Comparison of ENCODE assay signal across 37 cellular contexts in the genomic region with DNA sequence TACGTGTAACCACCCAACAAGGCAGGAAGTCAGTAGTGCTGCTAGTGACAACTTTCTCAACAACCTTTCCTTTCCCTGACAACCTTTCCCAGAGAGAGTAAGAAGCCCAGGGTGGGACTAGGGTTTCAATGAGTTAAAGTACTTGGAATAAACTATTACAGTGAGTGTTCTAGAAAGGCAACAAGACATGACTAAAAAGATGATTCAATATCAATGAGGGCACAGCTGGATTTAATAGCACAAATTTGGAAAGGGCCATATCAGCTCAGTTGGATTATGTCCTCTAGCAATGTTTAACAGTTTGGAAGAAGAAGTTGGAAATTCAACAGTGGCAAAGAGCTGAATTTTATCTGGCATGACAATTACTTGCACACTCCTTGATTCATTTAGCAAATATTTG.
"Had no signal": no experiment of that assay in that cellular context is flagged by ENCODE, and none has a peak within 500 bp of the region (broad histone marks: within the 10 kb centered on the region; RNA-seq: fewer than 3 reads in every experiment).

No MANE protein-coding gene starts in this region.

- H3K9me3 Mint-ChIP-seq: activated CD4-positive, alpha-beta T cell treated with anti-CD3 and anti-CD28 coated beads, Interleukin-2, amount 10 ng/mL, durations not matched to agents 7 days and 5 days; activated naive CD4-positive, alpha-beta T cell treated with anti-CD3 and anti-CD28 coated beads, Interleukin-2, amount 10 ng/mL, durations not matched to agents 7 days and 5 days; activated naive CD8-positive, alpha-beta T cell treated with anti-CD3 and anti-CD28 coated beads, Interleukin-2, amount 10 ng/mL, durations not matched to agents 7 days and 5 days; activated T-helper 2 cell treated with anti-CD3 and anti-CD28 coated beads, Interferon-gamma antibody, Interleukin-2, Interleukin-4, amounts not matched to agents 10 μg/mL and 5 μg/mL and 100 μg/mL, durations not matched to agents 14 hours and 24 hours and 36 hours; T-helper 1 cell treated with Interleukin-12 subunit alpha and Interleukin-12 subunit beta and Interleukin-4 antibody, amounts not matched to agents 30 μg/mL and 1 μg/mL, for 36 hours; T-helper 2 cell treated with Interferon-gamma antibody and Interleukin-4, amounts not matched to agents 5 μg/mL and 100 μg/mL, for 36 hours had no signal

- H3K4me3 ChIP-seq: adrenal gland, body of pancreas, breast epithelium had no signal

- H3K36me3 Mint-ChIP-seq: activated CD8-positive, alpha-beta memory T cell treated with anti-CD3 and anti-CD28 coated beads, Interleukin-2, amount 10 ng/mL, durations not matched to agents 7 days and 5 days; activated naive CD4-positive, alpha-beta T cell treated with anti-CD3 and anti-CD28 coated beads, Interleukin-2, amount 10 ng/mL, durations not matched to agents 7 days and 5 days; activated naive CD4-positive, alpha-beta T cell treated with anti-CD3 and anti-CD28 coated beads, Interleukin-2, amount 50 U/mL, for 24 hours; activated naive CD8-positive, alpha-beta T cell; activated naive CD8-positive, alpha-beta T cell treated with anti-CD3 and anti-CD28 coated beads, Interleukin-2, amount 10 ng/mL, durations not matched to agents 7 days and 5 days; WTC11 had no signal

- H3K4me3 Mint-ChIP-seq: activated CD4-positive, alpha-beta memory T cell treated with anti-CD3 and anti-CD28 coated beads, Interleukin-2, amount 10 ng/mL, durations not matched to agents 7 days and 5 days; activated CD4-positive, alpha-beta T cell treated with anti-CD3 and anti-CD28 coated beads for 36 hours; activated CD4-positive, alpha-beta T cell treated with anti-CD3 and anti-CD28 coated beads, Interleukin-2, amount 10 ng/mL, durations not matched to agents 7 days and 5 days; activated CD8-positive, alpha-beta memory T cell treated with anti-CD3 and anti-CD28 coated beads, Interleukin-2, amount 10 ng/mL, durations not matched to agents 7 days and 5 days; activated CD8-positive, alpha-beta T cell treated with anti-CD3 and anti-CD28 coated beads, Interleukin-2, amount 10 ng/mL, durations not matched to agents 7 days and 5 days; activated naive CD4-positive, alpha-beta T cell treated with anti-CD3 and anti-CD28 coated beads, Interleukin-2, amount 10 ng/mL, durations not matched to agents 7 days and 5 days; activated naive CD4-positive, alpha-beta T cell treated with anti-CD3 and anti-CD28 coated beads, Interleukin-2, amount 50 U/mL, for 24 hours; activated naive CD8-positive, alpha-beta T cell; activated naive CD8-positive, alpha-beta T cell treated with anti-CD3 and anti-CD28 coated beads, Interleukin-2, amount 10 ng/mL, durations not matched to agents 7 days and 5 days; activated naive CD8-positive, alpha-beta T cell treated with anti-CD3 and anti-CD28 coated beads, Interleukin-2, amount 50 U/mL, for 24 hours; activated T-cell treated with anti-CD3 and anti-CD28 coated beads, Interleukin-2, amount 50 U/mL, for 4 hours; T-helper 1 cell treated with Interleukin-12 subunit alpha and Interleukin-12 subunit beta and Interleukin-4 antibody, amounts not matched to agents 30 μg/mL and 1 μg/mL, for 36 hours; T-helper 2 cell treated with Interferon-gamma antibody and Interleukin-4, amounts not matched to agents 5 μg/mL and 100 μg/mL, for 36 hours; WTC11 had no signal

- H3K27ac ChIP-seq: adrenal gland, body of pancreas, brain microvascular endothelial cell, breast epithelium, WERI-Rb-1 had no signal

- H3K27me3 Mint-ChIP-seq: activated CD4-positive, alpha-beta memory T cell treated with anti-CD3 and anti-CD28 coated beads, Interleukin-2, amount 10 ng/mL, durations not matched to agents 7 days and 5 days; activated CD4-positive, alpha-beta T cell treated with anti-CD3 and anti-CD28 coated beads for 36 hours; activated CD4-positive, alpha-beta T cell treated with anti-CD3 and anti-CD28 coated beads, Interleukin-2, amount 10 ng/mL, durations not matched to agents 7 days and 5 days; activated naive CD8-positive, alpha-beta T cell treated with anti-CD3 and anti-CD28 coated beads, Interleukin-2, amount 10 ng/mL, durations not matched to agents 7 days and 5 days; activated naive CD8-positive, alpha-beta T cell treated with anti-CD3 and anti-CD28 coated beads, Interleukin-2, amount 50 U/mL, for 24 hours had no signal

- H3K4me1 ChIP-seq: body of pancreas, breast epithelium had no signal

- H3K4me1 Mint-ChIP-seq: activated CD4-positive, alpha-beta memory T cell treated with anti-CD3 and anti-CD28 coated beads, Interleukin-2, amount 10 ng/mL, durations not matched to agents 7 days and 5 days; activated CD4-positive, alpha-beta T cell treated with anti-CD3 and anti-CD28 coated beads for 36 hours; activated CD4-positive, alpha-beta T cell treated with anti-CD3 and anti-CD28 coated beads, Interleukin-2, amount 10 ng/mL, durations not matched to agents 7 days and 5 days; activated CD8-positive, alpha-beta memory T cell treated with anti-CD3 and anti-CD28 coated beads, Interleukin-2, amount 10 ng/mL, durations not matched to agents 7 days and 5 days; activated naive CD4-positive, alpha-beta T cell treated with anti-CD3 and anti-CD28 coated beads, Interleukin-2, amount 10 ng/mL, durations not matched to agents 7 days and 5 days; activated naive CD4-positive, alpha-beta T cell treated with anti-CD3 and anti-CD28 coated beads, Interleukin-2, amount 50 U/mL, for 24 hours; activated naive CD8-positive, alpha-beta T cell treated with anti-CD3 and anti-CD28 coated beads, Interleukin-2, amount 10 ng/mL, durations not matched to agents 7 days and 5 days; activated naive CD8-positive, alpha-beta T cell treated with anti-CD3 and anti-CD28 coated beads, Interleukin-2, amount 50 U/mL, for 24 hours; WTC11 had no signal

- ATAC-seq: activated CD4-positive, alpha-beta T cell treated with anti-CD3 and anti-CD28 coated beads for 36 hours; activated CD4-positive, CD25-positive, alpha-beta regulatory T cell treated with anti-CD3 and anti-CD28 coated beads, Interleukin-2, amount 50 U/mL, for 24 hours; activated CD8-positive, alpha-beta memory T cell treated with anti-CD3 and anti-CD28 coated beads, Interleukin-2, amount 10 ng/mL, durations not matched to agents 7 days and 5 days; activated CD8-positive, alpha-beta T cell treated with anti-CD3 and anti-CD28 coated beads, Interleukin-2, amount 10 ng/mL, durations not matched to agents 7 days and 5 days; activated naive CD8-positive, alpha-beta T cell treated with anti-CD3 and anti-CD28 coated beads, Interleukin-2, amount 50 U/mL, for 24 hours; activated T-cell treated with anti-CD3 and anti-CD28 coated beads, Interleukin-2, amount 50 U/mL, for 4 hours; body of pancreas; WTC11 had no signal

- H3K27me3 ChIP-seq: adrenal gland, body of pancreas, brain microvascular endothelial cell, breast epithelium had no signal

- H3K9me3 ChIP-seq: body of pancreas had no signal

- H3K36me3 ChIP-seq: adrenal gland, brain microvascular endothelial cell, breast epithelium, WERI-Rb-1 had no signal

- H3K27ac Mint-ChIP-seq: activated CD4-positive, alpha-beta memory T cell treated with anti-CD3 and anti-CD28 coated beads, Interleukin-2, amount 10 ng/mL, durations not matched to agents 7 days and 5 days; activated CD4-positive, alpha-beta T cell treated with anti-CD3 and anti-CD28 coated beads for 36 hours; activated CD4-positive, alpha-beta T cell treated with anti-CD3 and anti-CD28 coated beads, Interleukin-2, amount 10 ng/mL, durations not matched to agents 7 days and 5 days; activated CD8-positive, alpha-beta memory T cell treated with anti-CD3 and anti-CD28 coated beads, Interleukin-2, amount 10 ng/mL, durations not matched to agents 7 days and 5 days; activated CD8-positive, alpha-beta T cell treated with anti-CD3 and anti-CD28 coated beads, Interleukin-2, amount 10 ng/mL, durations not matched to agents 7 days and 5 days; activated naive CD4-positive, alpha-beta T cell treated with anti-CD3 and anti-CD28 coated beads, Interleukin-2, amount 10 ng/mL, durations not matched to agents 7 days and 5 days; activated naive CD4-positive, alpha-beta T cell treated with anti-CD3 and anti-CD28 coated beads, Interleukin-2, amount 50 U/mL, for 24 hours; activated naive CD8-positive, alpha-beta T cell; activated naive CD8-positive, alpha-beta T cell treated with anti-CD3 and anti-CD28 coated beads, Interleukin-2, amount 10 ng/mL, durations not matched to agents 7 days and 5 days; activated naive CD8-positive, alpha-beta T cell treated with anti-CD3 and anti-CD28 coated beads, Interleukin-2, amount 50 U/mL, for 24 hours; activated T-helper 2 cell treated with anti-CD3 and anti-CD28 coated beads, Interferon-gamma antibody, Interleukin-2, Interleukin-4, amounts not matched to agents 10 μg/mL and 5 μg/mL and 100 μg/mL, durations not matched to agents 14 hours and 24 hours and 36 hours; T-helper 1 cell treated with Interleukin-12 subunit alpha and Interleukin-12 subunit beta and Interleukin-4 antibody, amounts not matched to agents 30 μg/mL and 1 μg/mL, for 36 hours; T-helper 2 cell treated with Interferon-gamma antibody and Interleukin-4, amounts not matched to agents 5 μg/mL and 100 μg/mL, for 36 hours; WTC11 had no signal

- DNase-seq: activated CD4-positive, alpha-beta memory T cell treated with anti-CD3 and anti-CD28 coated beads, Interleukin-2, amount 10 ng/mL, durations not matched to agents 7 days and 5 days; activated CD4-positive, alpha-beta T cell treated with anti-CD3 and anti-CD28 coated beads for 1 hour; activated CD4-positive, alpha-beta T cell treated with anti-CD3 and anti-CD28 coated beads for 36 hours; activated CD4-positive, alpha-beta T cell treated with anti-CD3 and anti-CD28 coated beads for 48 hours; activated CD4-positive, alpha-beta T cell treated with anti-CD3 and anti-CD28 coated beads, Interleukin-2, amount 10 ng/mL, durations not matched to agents 7 days and 5 days; activated CD4-positive, alpha-beta T cell treated with anti-CD3 and anti-CD28 coated beads, Interleukin-2, amount 50 U/mL, for 48 hours; activated CD4-positive, CD25-positive, alpha-beta regulatory T cell; activated CD8-positive, alpha-beta memory T cell treated with anti-CD3 and anti-CD28 coated beads for 24 hours; activated CD8-positive, alpha-beta memory T cell treated with anti-CD3 and anti-CD28 coated beads, Interleukin-2, amount 10 ng/mL, durations not matched to agents 7 days and 5 days; activated CD8-positive, alpha-beta memory T cell treated with anti-CD3 and anti-CD28 coated beads, Interleukin-2, amount 50 U/mL, for 48 hours; activated CD8-positive, alpha-beta T cell treated with anti-CD3 and anti-CD28 coated beads, Interleukin-2, amount 10 ng/mL, durations not matched to agents 7 days and 5 days; activated effector memory CD4-positive, alpha-beta T cell treated with Interleukin-2 at 50 U/mL for 16 hours; activated gamma-delta T cell; activated naive CD4-positive, alpha-beta T cell treated with anti-CD3 and anti-CD28 coated beads, Interleukin-2, amount 10 ng/mL, durations not matched to agents 7 days and 5 days; activated naive CD4-positive, alpha-beta T cell treated with Interleukin-2 at 50 U/mL for 16 hours; activated naive CD8-positive, alpha-beta T cell treated with anti-CD3 and anti-CD28 coated beads, Interleukin-2, amount 10 ng/mL, durations not matched to agents 7 days and 5 days; activated naive CD8-positive, alpha-beta T cell treated with anti-CD3 and anti-CD28 coated beads, Interleukin-2, amount 50 U/mL, for 24 hours; activated T-cell treated with anti-CD3 and anti-CD28 coated beads, Interleukin-2, amount 50 U/mL, for 1 hour; activated T-cell treated with anti-CD3 and anti-CD28 coated beads, Interleukin-2, amount 50 U/mL, for 4 hours; adrenal gland; amniotic stem cell; aorta; body of pancreas; brain microvascular endothelial cell; central memory CD4-positive, alpha-beta T cell; T-helper 1 cell; T-helper 2 cell; T-helper 9 cell; WERI-Rb-1 had no signal
